8 cellular contexts compared by ENCODE assay signal in genomic region chr1:168465942-168466702, GRCh38.
A peak's percentile ranks its signal among the peaks of the same experiment; 100 is the strongest.
DNase-seq lines count a peak whose midpoint lies in the region; ATAC-seq and TF ChIP-seq lines count a peak whose summit lies in the region.

No MANE protein-coding gene starts in this region.

- no peaks in the 10 kb centered on the region for H3F3A ChIP-seq in MM.1S (ENCODE audit: insufficient read depth, low read length)

- H3K9me3 ChIP-seq in MM.1S (replicated peaks; ENCODE audit: insufficient read depth, low read length) (no peaks in the 10 kb centered on the region), SJCRH30 (replicated peaks) (peaks cover 6% of the 10 kb centered on the region; the same call in 1 of the 2 replicates)

- no peaks in the 10 kb centered on the region for H3K36me3 ChIP-seq in MM.1S (replicated peaks; ENCODE audit: insufficient read depth, low read length)
- no peaks in the 10 kb centered on the region for H3K36me3 ChIP-seq in SJCRH30

- DNase-seq in Daoy (ENCODE audit: low read depth) (peak; percentile 74), MM.1S (peak; percentile 24), SJCRH30 (peak; percentile 95 to 97), cardiac fibroblast (ENCODE audit: low read depth in 2 of 2) (peak; percentile 44 to 79), retinal pigment epithelial cell (ENCODE audit: low read depth) (peak; percentile 72), GOT3 (lab: John Stamatoyannopoulos, UW) (no peak)

- peak; percentile 61 for ATAC-seq in GM21737 (IDR thresholded peaks at IDR 0.05; ENCODE audit: unreplicated experiment)
- no peak for ATAC-seq in HG03439 (IDR thresholded peaks at IDR 0.05; ENCODE audit: unreplicated experiment)

- H3K4me1 ChIP-seq in MM.1S (ENCODE audit: low read length) (peaks cover 25% of the 10 kb centered on the region), SJCRH30 (peaks cover 65% of the 10 kb centered on the region)

- no peak overlapping the region for H2AFZ ChIP-seq in MM.1S (ENCODE audit: low read length)

- H3K4me3 ChIP-seq in MM.1S (ENCODE audit: low read length) = no peak overlapping the region
- peak overlapping the region; percentile 31 for H3K4me3 ChIP-seq in SJCRH30
- no peak overlapping the region for H3K4me3 ChIP-seq in cardiac fibroblast (replicated peaks in 1 of 2; ENCODE audit: low read depth in 2 of 2, low read length in 2 of 2)
- H3K4me3 ChIP-seq in retinal pigment epithelial cell (ENCODE audit: low read length) = no peak overlapping the region

- H3K27me3 ChIP-seq in MM.1S (replicated peaks; ENCODE audit: insufficient read depth, low read length) = no peaks in the 10 kb centered on the region
- no peaks in the 10 kb centered on the region for H3K27me3 ChIP-seq in SJCRH30

- TF ChIP-seq CTCF in MM.1S (IDR thresholded peaks at IDR 0.05; ENCODE audit: low read length) (no peak), cardiac fibroblast (IDR thresholded peaks at IDR 0.05; ENCODE audit: low read depth, low read length) (no peak), retinal pigment epithelial cell (conservative IDR thresholded peaks at IDR 0.05; ENCODE audit: low read depth, low read length) (no peak)

- H3K9me2 ChIP-seq in MM.1S (replicated peaks; ENCODE audit: insufficient read depth, low read length) = no peaks in the 10 kb centered on the region

- no peak overlapping the region for H3K9ac ChIP-seq in MM.1S (ENCODE audit: low read length)

- H3K79me2 ChIP-seq in MM.1S (ENCODE audit: low read length) = no peaks in the 10 kb centered on the region

- no peak overlapping the region for H3K4me2 ChIP-seq in MM.1S (ENCODE audit: low read depth, low read length)

- no peak overlapping the region for H3K27ac ChIP-seq in MM.1S (ENCODE audit: low read length)
- H3K27ac ChIP-seq in SJCRH30 = peak overlapping the region; percentile 96

- no peaks in the 10 kb centered on the region for H4K20me1 ChIP-seq in MM.1S (ENCODE audit: insufficient read depth, low read length)
